In genomic region chr4:101141230-101141629, GRCh38 we compare ENCODE assay signal across 18 cellular contexts.
DNase-seq lines count a peak whose midpoint lies in the region; ATAC-seq and TF ChIP-seq lines count a peak whose summit lies in the region.
"Had no signal": no experiment of that assay in that cellular context is flagged by ENCODE, and none has a peak within 500 bp of the region (broad histone marks: within the 10 kb centered on the region; RNA-seq: fewer than 3 reads in every experiment).

No MANE protein-coding gene starts in this region.

- no peaks in the 10 kb centered on the region for H3K79me2 ChIP-seq in mesendoderm (ENCODE audit: control insufficient read depth, insufficient read depth, low read length)
- H3K79me2 ChIP-seq in hepatocyte, result peaks cover 33% of the 10 kb centered on the region

- H3K27me3 ChIP-seq in mesendoderm (ENCODE audit: insufficient read depth, low read length, poor library complexity), result no peaks in the 10 kb centered on the region
- H3K27me3 ChIP-seq in hepatocyte, result no peaks in the 10 kb centered on the region
- no peaks in the 10 kb centered on the region for H3K27me3 ChIP-seq in Caco-2 (replicated peaks; ENCODE audit: control insufficient read depth, insufficient read depth, low read length)
- H3K27me3 ChIP-seq: gastrocnemius medialis, left lung had no signal

- H2AFZ ChIP-seq in hepatocyte, result no peak overlapping the region

- H3K36me3 ChIP-seq in mesendoderm (ENCODE audit: control insufficient read depth, insufficient read depth, low read length) (no peaks in the 10 kb centered on the region), hepatocyte (replicated peaks; ENCODE audit: insufficient read depth, low read depth) (no peaks in the 10 kb centered on the region), Caco-2 (ENCODE audit: control insufficient read depth, insufficient read depth, low read length) (no peaks in the 10 kb centered on the region)
- H3K36me3 ChIP-seq: gastrocnemius medialis, left lung had no signal

- CTCF ChIA-PET in Caco-2 (lab: Charles Lee), result no interaction called here

- no peaks in the 10 kb centered on the region for H3K9me2 ChIP-seq in hepatocyte (replicated peaks; ENCODE audit: insufficient read depth)

- no peak overlapping the region for H2BK5ac ChIP-seq in mesendoderm (ENCODE audit: low read length)

- DNase-seq in NB4 (ENCODE audit: low read depth) (peak; percentile 23), mesendoderm (no peak), hepatocyte (ENCODE audit: low spot score) (no peak), Caco-2 (no peak)
- DNase-seq: activated CD4-positive, alpha-beta T cell treated with anti-CD3 and anti-CD28 coated beads for 1 hour; erythroblast; gastrocnemius medialis; left lung; mucosa of descending colon; NCI-H1105; NCI-H2107; nucleus accumbens; retina; stimulated activated CD4-positive, alpha-beta T cell treated with anti-CD3 and anti-CD28 coated beads, Interleukin-12 subunit alpha, Interleukin-12 subunit beta, amount 100 ng/mL, for 4 hours had no signal

- TF ChIP-seq CTCF in NB4 (IDR thresholded peaks at IDR 0.05; ENCODE audit: low read depth, low read length), result no peak
- TF ChIP-seq CTCF in hepatocyte (IDR thresholded peaks at IDR 0.05; ENCODE audit: poor library complexity), result no peak
- no peak for TF ChIP-seq CTCF in Caco-2 (IDR thresholded peaks at IDR 0.05; ENCODE audit: insufficient read depth in 1 of 2, low read depth in 1 of 2, low read length in 1 of 2, severe bottlenecking in 1 of 2, unreplicated experiment in 1 of 2)

- TF ChIP-seq POLR2A in NB4 (IDR thresholded peaks at IDR 0.05; ENCODE audit: extremely low read depth, insufficient read length), result no peak

- H3K27ac Mint-ChIP-seq in Caco-2 (ENCODE audit: unreplicated experiment), result no peak overlapping the region

- peaks cover 3% of the 10 kb centered on the region for H3K4me1 ChIP-seq in mesendoderm (ENCODE audit: control insufficient read depth, low read depth, low read length)
- no peaks in the 10 kb centered on the region for H3K4me1 ChIP-seq in hepatocyte (ENCODE audit: insufficient read depth)
- H3K4me1 ChIP-seq in Caco-2, result no peaks in the 10 kb centered on the region

- ATAC-seq in GM18868 (IDR thresholded peaks at IDR 0.05; ENCODE audit: unreplicated experiment) (peak; percentile 62), HG02623 (IDR thresholded peaks at IDR 0.05; ENCODE audit: unreplicated experiment) (peak; percentile 44), GM21526 (IDR thresholded peaks at IDR 0.05; ENCODE audit: low FRiP score, unreplicated experiment) (no peak), GM21576 (IDR thresholded peaks at IDR 0.05; ENCODE audit: unreplicated experiment) (no peak)
- ATAC-seq: gastrocnemius medialis, left lung, mucosa of descending colon had no signal

- no peak overlapping the region for H2BK15ac ChIP-seq in mesendoderm (replicated peaks; ENCODE audit: low read depth)

- WGBS in mesendoderm (ENCODE audit: extremely low coverage, insufficient coverage, low lambda C conversion rate), result no CpG with 5 or more reads among the region's 5 CpGs
- 98% methylated on average over 5 of the region's 5 CpGs for WGBS in hepatocyte (ENCODE audit: low lambda C conversion rate, missing lambda C conversion rate)

- no peak overlapping the region for H3K4me2 ChIP-seq in mesendoderm (ENCODE audit: low read length)
- H3K4me2 ChIP-seq in hepatocyte, result no peak overlapping the region

- no peak overlapping the region for H3K56ac ChIP-seq in mesendoderm (ENCODE audit: low read length)

- no peaks in the 10 kb centered on the region for H3K9me3 Mint-ChIP-seq in Caco-2 (ENCODE audit: unreplicated experiment)

- H2AK5ac ChIP-seq in mesendoderm (ENCODE audit: low read length), result no peak overlapping the region

- H3K4me3 Mint-ChIP-seq in Caco-2 (ENCODE audit: unreplicated experiment), result no peak overlapping the region

- H3K27me3 Mint-ChIP-seq in Caco-2 (ENCODE audit: insufficient read depth, unreplicated experiment), result no peaks in the 10 kb centered on the region

- H3K9me3 ChIP-seq in hepatocyte (ENCODE audit: low read depth), result no peaks in the 10 kb centered on the region
- no peaks in the 10 kb centered on the region for H3K9me3 ChIP-seq in Caco-2
- H3K9me3 ChIP-seq: gastrocnemius medialis, left lung, mucosa of descending colon had no signal

- no peak overlapping the region for H3K23ac ChIP-seq in mesendoderm (ENCODE audit: low read length)

- H3K9ac ChIP-seq in mesendoderm (ENCODE audit: low read length), result no peak overlapping the region

- no TSS peak for BruUV-seq in Caco-2 (replicated peaks; lab: Mats Ljungman, UMichigan)

- POLR2A ChIA-PET in Caco-2 (lab: Charles Lee), result no interaction called here

- peak overlapping the region; percentile 60 for H3K18ac ChIP-seq in mesendoderm (ENCODE audit: low read length)

- H4K20me1 ChIP-seq in hepatocyte (ENCODE audit: insufficient read depth, poor library complexity, severe bottlenecking), result no peaks in the 10 kb centered on the region

- H3K4ac ChIP-seq in mesendoderm (ENCODE audit: low read depth, low read length), result no peak overlapping the region

- no peaks in the 10 kb centered on the region for H3K79me1 ChIP-seq in mesendoderm (ENCODE audit: low read length)

- intact Hi-C loops in Caco-2 (cut with micrococcal nuclease; ENCODE audit: unreplicated experiment), result no loop called here

- no peak overlapping the region for H4K5ac ChIP-seq in mesendoderm (ENCODE audit: low read length)

- no peak overlapping the region for H2BK120ac ChIP-seq in mesendoderm (ENCODE audit: low read depth, low read length)

- H3K4me1 Mint-ChIP-seq in Caco-2 (ENCODE audit: low read depth, unreplicated experiment), result peaks cover 5% of the 10 kb centered on the region

- H3K36me3 Mint-ChIP-seq in Caco-2 (ENCODE audit: insufficient read depth, unreplicated experiment), result no peaks in the 10 kb centered on the region

- no peak overlapping the region for H4K8ac ChIP-seq in mesendoderm (ENCODE audit: low read depth, low read length)

- H3K27ac ChIP-seq in mesendoderm (ENCODE audit: low read depth, low read length) (no peak overlapping the region), hepatocyte (no peak overlapping the region)
- H3K27ac ChIP-seq: gastrocnemius medialis, left lung had no signal

- no peak overlapping the region for H3K4me3 ChIP-seq in NB4 (ENCODE audit: low read depth, low read length)
- H3K4me3 ChIP-seq in mesendoderm (ENCODE audit: low read length), result no peak overlapping the region
- H3K4me3 ChIP-seq in hepatocyte, result no peak overlapping the region
- H3K4me3 ChIP-seq in Caco-2 (ENCODE audit: low read depth, low read length), result no peak overlapping the region
- H3K4me3 ChIP-seq: gastrocnemius medialis, left lung, mucosa of descending colon had no signal

Comparison
In these comparisons a context has a peak if more than half of its experiments do, and no peak if none do; other contexts are left out.
1. ATAC-seq: peak in GM18868 (single experiment) and HG02623 (single experiment); none in GM21526 (single experiment) and GM21576 (single experiment).